Comparison of ENCODE assay signal across 11 cellular contexts in the genomic region with DNA sequence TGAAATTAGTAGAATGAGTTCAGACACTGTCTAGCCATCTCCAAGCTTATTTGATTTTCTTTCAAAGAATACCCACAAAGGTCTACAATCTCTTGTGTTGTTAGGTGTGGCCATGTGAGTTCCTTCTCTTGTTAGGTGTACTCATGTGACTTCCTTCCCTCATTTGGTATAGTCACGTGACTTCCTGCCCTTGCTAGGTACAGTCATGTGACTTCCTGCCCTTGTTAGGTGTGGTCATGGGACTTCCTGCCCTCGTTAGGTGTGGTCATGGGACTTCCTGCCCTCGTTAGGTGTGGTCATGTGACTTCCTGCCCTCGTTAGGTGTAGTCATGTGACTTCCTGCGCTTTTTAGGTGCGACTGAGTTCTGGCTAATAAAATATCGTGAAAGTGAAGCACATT.
DNase-seq lines count a peak whose midpoint lies in the region; ATAC-seq and TF ChIP-seq lines count a peak whose summit lies in the region.
"Had no signal": no experiment of that assay in that cellular context is flagged by ENCODE, and none has a peak within 500 bp of the region (broad histone marks: within the 10 kb centered on the region; RNA-seq: fewer than 3 reads in every experiment).

No MANE protein-coding gene starts in this region.

- no peaks in the 10 kb centered on the region for H3K36me3 ChIP-seq in HUES48 (ENCODE audit: control insufficient read depth, insufficient read depth, low read length)
- no peaks in the 10 kb centered on the region for H3K36me3 ChIP-seq in mucosa of descending colon (ENCODE audit: low read depth)
- H3K36me3 ChIP-seq in HAP-1 (replicated peaks): no peaks in the 10 kb centered on the region
- H3K36me3 ChIP-seq: breast epithelium, neural progenitor cell had no signal

- no peak for TF ChIP-seq CTCF in mucosa of descending colon (IDR thresholded peaks at IDR 0.05)

- peaks cover 22% of the 10 kb centered on the region for H3K9me3 ChIP-seq in HUES48 (ENCODE audit: control insufficient read depth, insufficient read depth, low read length)
- H3K9me3 ChIP-seq in mucosa of descending colon: peaks cover 15% of the 10 kb centered on the region
- peaks cover 5% of the 10 kb centered on the region; the same call in 1 of the 2 replicates for H3K9me3 ChIP-seq in HAP-1

- peak overlapping the region; percentile 11; the same call in 1 of the 2 replicates for H3K4me3 ChIP-seq in HUES48 (ENCODE audit: low read depth, low read length)
- H3K4me3 ChIP-seq in mucosa of descending colon: no peak overlapping the region
- no peak overlapping the region for H3K4me3 ChIP-seq in HAP-1
- H3K4me3 ChIP-seq: breast epithelium, neural progenitor cell had no signal

- ATAC-seq in mucosa of descending colon: no peak

- peaks cover 23% of the 10 kb centered on the region for H3K9me3 Mint-ChIP-seq in activated T-helper 2 cell treated with anti-CD3 and anti-CD28 coated beads, Interferon-gamma antibody, Interleukin-2, Interleukin-4, amounts not matched to agents 10 μg/mL and 5 μg/mL and 100 μg/mL, durations not matched to agents 14 hours and 24 hours and 36 hours

- H3K27me3 ChIP-seq in HUES48 (ENCODE audit: control insufficient read depth, insufficient read depth, low read length) (no peaks in the 10 kb centered on the region), HAP-1 (ENCODE audit: low read depth) (no peaks in the 10 kb centered on the region)
- H3K27me3 ChIP-seq: breast epithelium, neural progenitor cell had no signal

- H3K27ac Mint-ChIP-seq in activated T-helper 2 cell treated with anti-CD3 and anti-CD28 coated beads, Interferon-gamma antibody, Interleukin-2, Interleukin-4, amounts not matched to agents 10 μg/mL and 5 μg/mL and 100 μg/mL, durations not matched to agents 14 hours and 24 hours and 36 hours: peak overlapping the region; percentile 20
- H3K27ac Mint-ChIP-seq: neural progenitor cell had no signal

- no peak overlapping the region for H3K9ac ChIP-seq in HUES48 (ENCODE audit: low read depth, low read length)
- H3K9ac ChIP-seq: neural progenitor cell had no signal

- H3K4me1 Mint-ChIP-seq in activated T-helper 2 cell treated with anti-CD3 and anti-CD28 coated beads, Interferon-gamma antibody, Interleukin-2, Interleukin-4, amounts not matched to agents 10 μg/mL and 5 μg/mL and 100 μg/mL, durations not matched to agents 14 hours and 24 hours and 36 hours (ENCODE audit: low read depth): peaks cover 4% of the 10 kb centered on the region
- H3K4me1 Mint-ChIP-seq: neural progenitor cell had no signal

- intact Hi-C loops in activated T-helper 2 cell treated with anti-CD3 and anti-CD28 coated beads, Interferon-gamma antibody, Interleukin-2, Interleukin-4, amounts not matched to agents 10 μg/mL and 5 μg/mL and 100 μg/mL, durations not matched to agents 14 hours and 24 hours and 36 hours (cut with micrococcal nuclease): no loop called here
- intact Hi-C loops in mucosa of descending colon (cut with DNase I, micrococcal nuclease): no loop called here

- DNase-seq in SW480 (ENCODE audit: low spot score) (peak; percentile 47), G401 (ENCODE audit: low spot score) (no peak), mucosa of descending colon (no peak), HAP-1 (ENCODE audit: low spot score in 2 of 2) (no peak)
- peak; percentile 27 for DNase-seq in activated T-helper 2 cell treated with anti-CD3 and anti-CD28 coated beads, Interferon-gamma antibody, Interleukin-2, Interleukin-4, amounts not matched to agents 10 μg/mL and 5 μg/mL and 100 μg/mL, durations not matched to agents 14 hours and 24 hours and 36 hours (ENCODE audit: low spot score)
- peak; percentile 6 to 7 for DNase-seq in stimulated activated CD4-positive, alpha-beta T cell treated with anti-CD3 and anti-CD28 coated beads, Interleukin-15, amount 100 ng/mL, for 48 hours (ENCODE audit: low read depth in 2 of 2)
- DNase-seq: kidney, NCI-H82 had no signal

- no peaks in the 10 kb centered on the region for H3K36me3 Mint-ChIP-seq in activated T-helper 2 cell treated with anti-CD3 and anti-CD28 coated beads, Interferon-gamma antibody, Interleukin-2, Interleukin-4, amounts not matched to agents 10 μg/mL and 5 μg/mL and 100 μg/mL, durations not matched to agents 14 hours and 24 hours and 36 hours (ENCODE audit: low read depth)
- H3K36me3 Mint-ChIP-seq: neural progenitor cell had no signal

- H3K27me3 Mint-ChIP-seq in activated T-helper 2 cell treated with anti-CD3 and anti-CD28 coated beads, Interferon-gamma antibody, Interleukin-2, Interleukin-4, amounts not matched to agents 10 μg/mL and 5 μg/mL and 100 μg/mL, durations not matched to agents 14 hours and 24 hours and 36 hours (ENCODE audit: low read depth): peaks cover 3% of the 10 kb centered on the region

- no peak overlapping the region for H3K4me3 Mint-ChIP-seq in activated T-helper 2 cell treated with anti-CD3 and anti-CD28 coated beads, Interferon-gamma antibody, Interleukin-2, Interleukin-4, amounts not matched to agents 10 μg/mL and 5 μg/mL and 100 μg/mL, durations not matched to agents 14 hours and 24 hours and 36 hours (ENCODE audit: low read depth)
- H3K4me3 Mint-ChIP-seq: neural progenitor cell had no signal

- H3K4me1 ChIP-seq in HUES48 (ENCODE audit: control insufficient read depth, insufficient read depth, low read length) (peaks cover 7% of the 10 kb centered on the region), mucosa of descending colon (ENCODE audit: low read depth) (no peaks in the 10 kb centered on the region), HAP-1 (0 out of 2 replicates have a peak, but pooled peaks cover 2% of the 10 kb centered on the region)
- H3K4me1 ChIP-seq: breast epithelium had no signal

- in situ Hi-C loops in G401 (cut with HindIII; ENCODE audit: low sequenced_read_pairs): no loop called here
- in situ Hi-C loops in HAP-1 (cut with MboI; ENCODE audit: low sequenced_read_pairs): no loop called here

- no peak overlapping the region for H3K27ac ChIP-seq in HUES48 (ENCODE audit: low read depth, low read length)
- H3K27ac ChIP-seq: breast epithelium, neural progenitor cell had no signal

Comparison
In these comparisons a context has a peak if more than half of its experiments do, and no peak if none do; other contexts are left out.
1. DNase-seq: peak in SW480 (single experiment), activated T-helper 2 cell treated with anti-CD3 and anti-CD28 coated beads, Interferon-gamma antibody, Interleukin-2, Interleukin-4, amounts not matched to agents 10 μg/mL and 5 μg/mL and 100 μg/mL, durations not matched to agents 14 hours and 24 hours and 36 hours (single experiment) and stimulated activated CD4-positive, alpha-beta T cell treated with anti-CD3 and anti-CD28 coated beads, Interleukin-15, amount 100 ng/mL, for 48 hours (2 of 2); none in G401 (single experiment), mucosa of descending colon (0 of 3) and HAP-1 (0 of 2).